Comparison of ENCODE assay signal across 13 cellular contexts in genomic region chr17:18626152-18626870, GRCh38. TPM values are rescaled to one million over a fixed set of nuclear protein-coding genes. Genes with fewer than 3 reads are reported as not detected.
DNase-seq lines count a peak whose midpoint lies in the region; ATAC-seq and TF ChIP-seq lines count a peak whose summit lies in the region.
"Had no signal": no experiment of that assay in that cellular context is flagged by ENCODE, and none has a peak within 500 bp of the region (broad histone marks: within the 10 kb centered on the region; RNA-seq: fewer than 3 reads in every experiment).

No MANE protein-coding gene starts in this region.

- DNase-seq in BE2C (no peak), memory B cell (ENCODE audit: low spot score in 2 of 2) (no peak), progenitor cell of endocrine pancreas (ENCODE audit: low spot score, unreplicated experiment) (no peak), HPDE6-E6E7 (ENCODE audit: extremely low spot score) (no peak), omental fat pad (ENCODE audit: low spot score) (no peak)
- no peak for DNase-seq in activated CD4-positive, alpha-beta memory T cell treated with anti-CD3 and anti-CD28 coated beads, Interleukin-2, amount 10 ng/mL, durations not matched to agents 7 days and 5 days
- DNase-seq in stimulated activated CD4-positive, alpha-beta T cell treated with anti-CD3 and anti-CD28 coated beads, Interleukin-2, amount 100 ng/mL, for 24 hours, result no peak

- CTCF ChIA-PET in activated CD4-positive, alpha-beta memory T cell treated with anti-CD3 and anti-CD28 coated beads, Interleukin-2, amount 10 ng/mL, durations not matched to agents 7 days and 5 days (lab: Charles Lee), result interaction anchor here (0.8 to 1.8 kb wide), 17 partner anchors 56 to 405 kb away, joined by 3 to 13 read pairs (median 4); partner anchors contain the start of genes FOXO3B, PRPSAP2, SHMT1 and TVP23B

- peak overlapping the region; percentile 45 for H3K4me3 Mint-ChIP-seq in activated CD4-positive, alpha-beta memory T cell treated with anti-CD3 and anti-CD28 coated beads, Interleukin-2, amount 10 ng/mL, durations not matched to agents 7 days and 5 days
- H3K4me3 Mint-ChIP-seq in memory B cell (peak overlapping the region; percentile 11), progenitor cell of endocrine pancreas (ENCODE audit: low read depth) (no peak overlapping the region)

- H3K4me1 Mint-ChIP-seq in activated CD4-positive, alpha-beta memory T cell treated with anti-CD3 and anti-CD28 coated beads, Interleukin-2, amount 10 ng/mL, durations not matched to agents 7 days and 5 days, result peaks cover 10% of the 10 kb centered on the region
- H3K4me1 Mint-ChIP-seq in memory B cell (peaks cover 4% of the 10 kb centered on the region), progenitor cell of endocrine pancreas (ENCODE audit: low read depth) (no peaks in the 10 kb centered on the region)

- no peaks in the 10 kb centered on the region for H3K36me3 ChIP-seq in BE2C
- H3K36me3 ChIP-seq: MG63 had no signal

- H3K4me1 ChIP-seq in BE2C, result no peaks in the 10 kb centered on the region

- no peaks in the 10 kb centered on the region for H3K9me3 Mint-ChIP-seq in activated CD4-positive, alpha-beta memory T cell treated with anti-CD3 and anti-CD28 coated beads, Interleukin-2, amount 10 ng/mL, durations not matched to agents 7 days and 5 days
- no peaks in the 10 kb centered on the region for H3K9me3 Mint-ChIP-seq in memory B cell
- H3K9me3 Mint-ChIP-seq in progenitor cell of endocrine pancreas (ENCODE audit: low read depth), result peaks cover 3% of the 10 kb centered on the region
- H3K9me3 Mint-ChIP-seq: activated naive CD4-positive, alpha-beta T cell treated with anti-CD3 and anti-CD28 coated beads, Interleukin-2, amount 50 U/mL, for 24 hours had no signal

- H3K4me3 ChIP-seq in BE2C (ENCODE audit: low read depth, low read length), result peak overlapping the region; percentile 47
- H3K4me3 ChIP-seq: MG63 had no signal

- no peaks in the 10 kb centered on the region for H3K9me3 ChIP-seq in BE2C
- H3K9me3 ChIP-seq: MG63 had no signal

- TF ChIP-seq CTCF in BE2C (IDR thresholded peaks at IDR 0.05; ENCODE audit: low read depth, low read length) (no peak), progenitor cell of endocrine pancreas (IDR thresholded peaks at IDR 0.05; ENCODE audit: unreplicated experiment) (no peak), omental fat pad (IDR thresholded peaks at IDR 0.05) (no peak)

- H3K27me3 Mint-ChIP-seq in activated CD4-positive, alpha-beta memory T cell treated with anti-CD3 and anti-CD28 coated beads, Interleukin-2, amount 10 ng/mL, durations not matched to agents 7 days and 5 days, result peaks cover 5% of the 10 kb centered on the region
- H3K27me3 Mint-ChIP-seq in memory B cell (peaks cover 2% of the 10 kb centered on the region), progenitor cell of endocrine pancreas (peaks cover 8% of the 10 kb centered on the region)
- H3K27me3 Mint-ChIP-seq: activated naive CD4-positive, alpha-beta T cell treated with anti-CD3 and anti-CD28 coated beads, Interleukin-2, amount 50 U/mL, for 24 hours had no signal

- H3K27me3 ChIP-seq in BE2C, result no peaks in the 10 kb centered on the region
- H3K27me3 ChIP-seq: MG63 had no signal

- peak overlapping the region; percentile 9 for H3K27ac Mint-ChIP-seq in activated CD4-positive, alpha-beta memory T cell treated with anti-CD3 and anti-CD28 coated beads, Interleukin-2, amount 10 ng/mL, durations not matched to agents 7 days and 5 days
- no peak overlapping the region for H3K27ac Mint-ChIP-seq in memory B cell
- no peak overlapping the region for H3K27ac Mint-ChIP-seq in progenitor cell of endocrine pancreas

- no peaks in the 10 kb centered on the region for H3K36me3 Mint-ChIP-seq in activated CD4-positive, alpha-beta memory T cell treated with anti-CD3 and anti-CD28 coated beads, Interleukin-2, amount 10 ng/mL, durations not matched to agents 7 days and 5 days (ENCODE audit: low read depth)
- H3K36me3 Mint-ChIP-seq in memory B cell (no peaks in the 10 kb centered on the region), progenitor cell of endocrine pancreas (ENCODE audit: insufficient read depth) (no peaks in the 10 kb centered on the region)
- H3K36me3 Mint-ChIP-seq: activated naive CD4-positive, alpha-beta T cell treated with anti-CD3 and anti-CD28 coated beads, Interleukin-2, amount 50 U/mL, for 24 hours had no signal

- POLR2A ChIA-PET in activated CD4-positive, alpha-beta memory T cell treated with anti-CD3 and anti-CD28 coated beads, Interleukin-2, amount 10 ng/mL, durations not matched to agents 7 days and 5 days (lab: Charles Lee), result interaction anchor here (1.6 kb wide), 1 partner anchor 263 kb away, joined by 3 read pairs; the partner anchor contains the start of gene SHMT1

- ATAC-seq in GM18861 (IDR thresholded peaks at IDR 0.05; ENCODE audit: unreplicated experiment), result peak; percentile 18
- no peak for ATAC-seq in memory B cell (ENCODE audit: low read depth)
- no peak for ATAC-seq in omental fat pad (ENCODE audit: low FRiP score)

RNA-seq across cellular contexts. Expression of gene TBC1D28, which starts 17.9 kb away (rescaled TPM):
- polyA plus RNA-seq in BE2C (2012; ENCODE audit: insufficient read depth, insufficient read length, low read depth), result not detected
- total RNA-seq in activated CD4-positive, alpha-beta memory T cell treated with anti-CD3 and anti-CD28 coated beads, Interleukin-2, amount 10 ng/mL, durations not matched to agents 7 days and 5 days, result not detected
- total RNA-seq in progenitor cell of endocrine pancreas (0.14 and 0.16 TPM in 2 replicates), omental fat pad (not detected)
- total RNA-seq: dermis blood vessel endothelial cell, lower leg skin, urinary bladder had no signal
- polyA plus RNA-seq: urinary bladder had no signal

RNA-seq across cellular contexts. Expression of gene FOXO3B, which starts 55.8 kb away (rescaled TPM):
- 2.0 TPM for polyA plus RNA-seq in BE2C (2012; ENCODE audit: insufficient read depth, insufficient read length, low read depth)
- 1 to 10 TPM; 1.2 to 1.8 TPM for total RNA-seq in activated CD4-positive, alpha-beta memory T cell treated with anti-CD3 and anti-CD28 coated beads, Interleukin-2, amount 10 ng/mL, durations not matched to agents 7 days and 5 days
- total RNA-seq in progenitor cell of endocrine pancreas, result 19.3 and 20.4 TPM in 2 replicates
- total RNA-seq in omental fat pad, result 1 to 10 TPM; 6.4 to 7.8 (median 7.0) TPM
